In genomic region chr20:41011551-41012067, GRCh38 we compare ENCODE assay signal across 9 cellular contexts. TPM values are rescaled to one million over a fixed set of nuclear protein-coding genes. Genes with fewer than 3 reads are reported as not detected.
A peak's percentile ranks its signal among the peaks of the same experiment; 100 is the strongest.
DNase-seq lines count a peak whose midpoint lies in the region; ATAC-seq and TF ChIP-seq lines count a peak whose summit lies in the region.
"Had no signal": no experiment of that assay in that cellular context is flagged by ENCODE, and none has a peak within 500 bp of the region (broad histone marks: within the 10 kb centered on the region; RNA-seq: fewer than 3 reads in every experiment).

No MANE protein-coding gene starts in this region.

- H3K9ac ChIP-seq in Karpas-422 (ENCODE audit: low read length) = peak overlapping the region; percentile 80

- no peak overlapping the region for H2AFZ ChIP-seq in Karpas-422 (ENCODE audit: low read length)

- ATAC-seq in GM18519 (IDR thresholded peaks at IDR 0.05; ENCODE audit: low FRiP score, unreplicated experiment) (peak; percentile 85), GM21786 (IDR thresholded peaks at IDR 0.05; ENCODE audit: unreplicated experiment) (peak; percentile 92), lower lobe of right lung (peak; percentile 88 to 91)

- TF ChIP-seq POLR2A in ovary (IDR thresholded peaks at IDR 0.05) = no peak

- H3K9me2 ChIP-seq in Karpas-422 (replicated peaks; ENCODE audit: insufficient read depth, low read length) = no peaks in the 10 kb centered on the region

- DNase-seq in Karpas-422 = peak; percentile 97
- peak; percentile 61 for DNase-seq in lower lobe of right lung
- DNase-seq in cardiac septum (ENCODE audit: low spot score) = no peak
- DNase-seq in SHP77 (lab: John Stamatoyannopoulos, UW) = no peak
- no peak for DNase-seq in activated effector memory CD4-positive, alpha-beta T cell treated with Interleukin-2 at 50 U/mL for 16 hours
- DNase-seq in ovary = no peak
- DNase-seq: adrenal gland had no signal

- no peak for TF ChIP-seq EP300 in ovary (IDR thresholded peaks at IDR 0.05)

- WGBS in ovary, 3 donors = 76 to 84% (median 81%) methylated on average over 5 of the region's 5 CpGs

- H3K4me1 ChIP-seq in Karpas-422 (ENCODE audit: low read length) (peaks cover 66% of the 10 kb centered on the region), lower lobe of right lung (peaks cover 36% of the 10 kb centered on the region), ovary (ENCODE audit: insufficient read depth) (no peaks in the 10 kb centered on the region)

- peak overlapping the region; percentile 56 for H3K4me3 ChIP-seq in Karpas-422 (ENCODE audit: low read length)
- H3K4me3 ChIP-seq in lower lobe of right lung = no peak overlapping the region
- no peak overlapping the region for H3K4me3 ChIP-seq in ovary
- H3K4me3 ChIP-seq: adrenal gland had no signal

- H3K9me3 ChIP-seq in Karpas-422 (ENCODE audit: low read length) = no peaks in the 10 kb centered on the region
- no peaks in the 10 kb centered on the region for H3K9me3 ChIP-seq in lower lobe of right lung
- no peaks in the 10 kb centered on the region for H3K9me3 ChIP-seq in ovary
- H3K9me3 ChIP-seq: adrenal gland had no signal

- intact Hi-C loops in lower lobe of right lung (cut with DNase I) = no loop called here
- intact Hi-C loops in cardiac septum (cut with DNase I) = no loop called here
- intact Hi-C loops in ovary (cut with DNase I) = no loop called here

- no peaks in the 10 kb centered on the region for H4K20me1 ChIP-seq in Karpas-422 (ENCODE audit: insufficient read depth, low read depth, low read length)

- no peaks in the 10 kb centered on the region for H3K36me3 ChIP-seq in Karpas-422 (ENCODE audit: insufficient read depth, low read length)
- no peaks in the 10 kb centered on the region for H3K36me3 ChIP-seq in lower lobe of right lung
- no peaks in the 10 kb centered on the region for H3K36me3 ChIP-seq in ovary
- H3K36me3 ChIP-seq: adrenal gland had no signal

- H3K27ac ChIP-seq in Karpas-422 (ENCODE audit: low read length) = peak overlapping the region; percentile 98
- peak overlapping the region; percentile 80 for H3K27ac ChIP-seq in lower lobe of right lung
- no peak overlapping the region for H3K27ac ChIP-seq in ovary
- H3K27ac ChIP-seq: adrenal gland had no signal

- no peak for TF ChIP-seq CTCF in lower lobe of right lung (IDR thresholded peaks at IDR 0.05)
- TF ChIP-seq CTCF in ovary (IDR thresholded peaks at IDR 0.05) = no peak

- H3K4me2 ChIP-seq in Karpas-422 (ENCODE audit: low read depth, low read length, poor library complexity, severe bottlenecking) = peak overlapping the region; percentile 73

- H3K27me3 ChIP-seq in Karpas-422 (ENCODE audit: low read length) = no peaks in the 10 kb centered on the region
- H3K27me3 ChIP-seq in lower lobe of right lung (ENCODE audit: low read depth) = no peaks in the 10 kb centered on the region
- H3K27me3 ChIP-seq in ovary = no peaks in the 10 kb centered on the region
- H3K27me3 ChIP-seq: adrenal gland had no signal

- H3K79me2 ChIP-seq in Karpas-422 (ENCODE audit: low read length) = no peaks in the 10 kb centered on the region

RNA-seq across cellular contexts. Expression of gene TOP1, which starts 17.0 kb away (rescaled TPM):
- total RNA-seq in Karpas-422 (2014; rRNA removed; shearing (Covaris generic); ENCODE audit: low replicate concordance) = 89.5 and 101 TPM in 2 replicates
- total RNA-seq in lower lobe of right lung (52.0 TPM), cardiac septum (23.5 TPM), ovary (10 to 100 TPM; 24.8 to 41.8 (median 35.6) TPM)
- 10 to 100 TPM; 20.9 to 48.4 TPM for polyA plus RNA-seq in ovary

Comparison
In these comparisons a context has a peak if more than half of its experiments do, and no peak if none do; other contexts are left out.
1. DNase-seq: peak in Karpas-422 (single experiment) and lower lobe of right lung (single experiment); none in cardiac septum (single experiment), SHP77 (0 of 2), activated effector memory CD4-positive, alpha-beta T cell treated with Interleukin-2 at 50 U/mL for 16 hours (single experiment) and ovary (0 of 5).
2. H3K27ac ChIP-seq: peak in Karpas-422 (single experiment) and lower lobe of right lung (single experiment); none in ovary (0 of 2).
3. Peak in every context shown above with its lines, with median percentiles within 50 percentile points of each other: ATAC-seq.